In the genomic region with DNA sequence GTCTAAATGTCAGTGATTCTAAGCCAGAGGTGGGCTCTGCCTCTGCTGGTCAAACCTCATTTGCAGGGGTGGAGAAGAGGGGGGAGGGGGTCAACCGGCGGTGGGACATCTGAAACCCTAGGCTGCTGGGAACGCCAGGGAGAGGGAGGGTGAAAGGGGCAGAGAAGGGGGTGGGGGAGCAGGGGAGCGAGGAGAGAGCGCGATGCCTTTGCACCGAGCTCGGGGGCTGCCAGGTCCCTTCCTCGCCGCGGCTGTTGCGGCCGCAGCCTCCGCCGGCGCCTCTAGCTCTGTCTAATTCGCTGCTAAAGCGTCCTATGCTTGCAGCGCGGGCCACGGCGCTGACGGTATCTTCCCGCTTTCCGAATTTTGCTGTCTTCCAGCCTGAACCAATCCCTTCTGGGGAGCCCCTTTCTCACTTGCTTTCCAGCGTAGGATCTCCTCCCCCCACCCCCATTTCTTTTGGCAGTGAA, we compare ENCODE assay signal across 8 cellular contexts. TPM values are rescaled to one million over a fixed set of nuclear protein-coding genes. Genes with fewer than 3 reads are reported as not detected.
DNase-seq lines count a peak whose midpoint lies in the region; ATAC-seq, FAIRE-seq and TF ChIP-seq lines count a peak whose summit lies in the region.

A gene (minus strand): TSS at position 11 of the 470 bp plus-strand sequence. CDS start 738 bp downstream, outside the sequence.

- no TSS peak for BruUV-seq in Panc1 (replicated peaks; lab: Mats Ljungman, UMichigan)

- in situ Hi-C loops in Panc1 (cut with HindIII; ENCODE audit: low pct_unique_long_range_greater_than_20kb, low sequenced_read_pairs) = no loop called here

- ATAC-seq in Panc1 (peak; percentile 73), Right ventricle myocardium superior (ENCODE audit: poor library complexity) (peak; percentile 79), pancreas (peak; percentile 55 to 72 (median 65)), GM21367 (IDR thresholded peaks at IDR 0.05; ENCODE audit: unreplicated experiment) (no peak), HG02642 (IDR thresholded peaks at IDR 0.05; ENCODE audit: poor library complexity, unreplicated experiment) (no peak)

- H3K4me3 ChIP-seq in Panc1 (ENCODE audit: low read depth in 2 of 2, low read length in 2 of 2) = peak within 1 kb of the TSS; percentile 25 to 50
- H3K4me3 ChIP-seq in pancreas = peak within 1 kb of the TSS; percentile 33 to 56 (median 46)

- 0 to 1% methylated on average over 23 to 26 of the region's 26 CpGs for WGBS in pancreas, 2 donors

- intact Hi-C loops in Panc1 (cut with micrococcal nuclease; ENCODE audit: unreplicated experiment) = no loop called here
- intact Hi-C loops in Right ventricle myocardium superior (cut with DNase I) = no loop called here
- intact Hi-C loops in pancreas (cut with DNase I) = no loop called here

- POLR2A ChIA-PET in Panc1 (lab: Charles Lee) = no interaction called here

- peaks cover 28% of the 10 kb centered on the region for H3K27me3 ChIP-seq in Panc1 (ENCODE audit: control insufficient read depth, insufficient read depth, low read length)
- no peaks in the 10 kb centered on the region for H3K27me3 ChIP-seq in pancreas

- H3K9me3 ChIP-seq in Panc1 (ENCODE audit: control insufficient read depth, insufficient read depth, low read depth, low read length) = no peaks in the 10 kb centered on the region
- H3K9me3 ChIP-seq in pancreas = no peaks in the 10 kb centered on the region

- H3K36me3 ChIP-seq in Panc1 (ENCODE audit: control insufficient read depth, insufficient read depth, low read length) (peaks cover 3% of the 10 kb centered on the region; the same call in 1 of the 2 replicates), pancreas (no peaks in the 10 kb centered on the region)

- TF ChIP-seq CTCF in Panc1 (IDR thresholded peaks at IDR 0.05) = no peak
- TF ChIP-seq CTCF in pancreas (IDR thresholded peaks at IDR 0.05) = no peak

- H3K27ac ChIP-seq in Panc1 (ENCODE audit: low read length) (no peak within 1 kb of the TSS), pancreas (peak within 1 kb of the TSS; percentile 51 to 91 (median 74))

- CTCF ChIA-PET in Panc1 (lab: Charles Lee) = no interaction called here

- peak; percentile 54 for DNase-seq in DMS53 (lab: John Stamatoyannopoulos, UW)
- no peak for DNase-seq in Panc1 (ENCODE audit: low read depth, low spot score)
- DNase-seq in Right ventricle myocardium superior = peak; percentile 49
- DNase-seq in pancreas = peak; percentile 25 to 80 (median 60)
- no peak for DNase-seq in EL
- DNase-seq in T-helper 1 cell = no peak

- no peak for FAIRE-seq in pancreas (lab: Jason Lieb, UNC)

- H3K4me1 ChIP-seq in Panc1 (ENCODE audit: control insufficient read depth, insufficient read depth, low read length) = peaks cover 10% of the 10 kb centered on the region
- H3K4me1 ChIP-seq in pancreas = peaks cover 4 to 15% (median 4%) of the 10 kb centered on the region in 3 donors

RNA-seq across cellular contexts. Expression of the gene that starts here (rescaled TPM):
- total RNA-seq in Panc1 (2021; ENCODE audit: unreplicated experiment) (not detected), Right ventricle myocardium superior (1.6 TPM), pancreas (1 to 10 TPM; 5.7 to 8.5 (median 6.5) TPM)
- not detected for polyA plus RNA-seq in Panc1 (2012; ENCODE audit: insufficient read length)
- polyA plus RNA-seq in pancreas = 1 to 10 TPM; 1.8 to 3.8 TPM

Comparison
In these comparisons a context has a peak if more than half of its experiments do, and no peak if none do; other contexts are left out.
1. Peak in ATAC-seq and H3K4me3 ChIP-seq in Panc1; RNA of the gene not detected or under 1 TPM.
2. DNase-seq: peak in DMS53 (single experiment), Right ventricle myocardium superior (single experiment) and pancreas (6 of 6); none in Panc1 (single experiment), EL (single experiment) and T-helper 1 cell (0 of 5).
3. ATAC-seq: peak in Right ventricle myocardium superior (single experiment) and pancreas (4 of 4); none in GM21367 (single experiment) and HG02642 (single experiment).